8 cellular contexts compared by ENCODE assay signal in genomic region chr16:69754143-69754468, GRCh38. TPM values are rescaled to one million over a fixed set of nuclear protein-coding genes. Genes with fewer than 3 reads are reported as not detected.
DNase-seq lines count a peak whose midpoint lies in the region; ATAC-seq, FAIRE-seq and TF ChIP-seq lines count a peak whose summit lies in the region.

No MANE protein-coding gene starts in this region.

- 11 to 12% methylated on average over 4 of the region's 4 CpGs for WGBS in aorta, 2 donors

- H3K36me3 Mint-ChIP-seq in stimulated activated naive CD8-positive, alpha-beta T cell treated with anti-CD3 and anti-CD28 coated beads, Interleukin-15, Interleukin-2, amounts not matched to agents 100 ng/mL and 50 ng/mL, for 24 hours (ENCODE audit: low read depth): peaks cover 38% of the 10 kb centered on the region

- H3K4me3 ChIP-seq in bronchial epithelial cell (ENCODE audit: low read depth, low read length): peak overlapping the region; percentile 98
- peak overlapping the region; percentile 78 for H3K4me3 ChIP-seq in mucosa of descending colon
- H3K4me3 ChIP-seq in aorta (ENCODE audit: low read length in 2 of 2): peak overlapping the region; percentile 12 to 74

- H3K27me3 ChIP-seq in bronchial epithelial cell (ENCODE audit: control insufficient read depth, insufficient read depth, low read length): no peaks in the 10 kb centered on the region
- no peaks in the 10 kb centered on the region for H3K27me3 ChIP-seq in aorta (ENCODE audit: control insufficient read depth in 1 of 2, insufficient read depth in 2 of 2, low read length in 1 of 2)

- H3K4me3 Mint-ChIP-seq in stimulated activated naive CD8-positive, alpha-beta T cell treated with anti-CD3 and anti-CD28 coated beads, Interleukin-15, Interleukin-2, amounts not matched to agents 100 ng/mL and 50 ng/mL, for 24 hours: peak overlapping the region; percentile 100

- no peak for FAIRE-seq in bronchial epithelial cell (lab: Jason Lieb, UNC)

- no peak overlapping the region for H3K27ac ChIP-seq in aorta (ENCODE audit: low read depth in 1 of 2, low read length in 2 of 2)

- peak overlapping the region; percentile 100 for H3K27ac Mint-ChIP-seq in stimulated activated naive CD8-positive, alpha-beta T cell treated with anti-CD3 and anti-CD28 coated beads, Interleukin-15, Interleukin-2, amounts not matched to agents 100 ng/mL and 50 ng/mL, for 24 hours

- H3K4me1 ChIP-seq in mucosa of descending colon (ENCODE audit: low read depth): peaks cover 19% of the 10 kb centered on the region
- peaks cover 0 to 3% of the 10 kb centered on the region in 2 donors for H3K4me1 ChIP-seq in aorta (ENCODE audit: control insufficient read depth in 1 of 2, insufficient read depth in 2 of 2, low read length in 2 of 2)

- H3K36me3 ChIP-seq in bronchial epithelial cell (ENCODE audit: control insufficient read depth, insufficient read depth, low read length): peaks cover 3% of the 10 kb centered on the region
- H3K36me3 ChIP-seq in mucosa of descending colon (ENCODE audit: low read depth): peaks cover 6% of the 10 kb centered on the region
- no peaks in the 10 kb centered on the region for H3K36me3 ChIP-seq in aorta (ENCODE audit: control insufficient read depth in 1 of 2, insufficient read depth in 2 of 2, low read length in 1 of 2)

- H3K27me3 Mint-ChIP-seq in stimulated activated naive CD8-positive, alpha-beta T cell treated with anti-CD3 and anti-CD28 coated beads, Interleukin-15, Interleukin-2, amounts not matched to agents 100 ng/mL and 50 ng/mL, for 24 hours: no peaks in the 10 kb centered on the region

- H3K9me3 ChIP-seq in mucosa of descending colon (no peaks in the 10 kb centered on the region), aorta (ENCODE audit: control insufficient read depth, low read length) (no peaks in the 10 kb centered on the region)

- no peak for DNase-seq in stimulated activated naive CD8-positive, alpha-beta T cell treated with anti-CD3 and anti-CD28 coated beads, Interleukin-15, Interleukin-2, amounts not matched to agents 100 U/mL and 50 U/mL, for 24 hours
- DNase-seq in bronchial epithelial cell (ENCODE audit: low read depth): no peak
- DNase-seq in mucosa of descending colon: no peak
- DNase-seq in aorta: no peak
- DNase-seq in NK-92 treated with Interleukin-12 subunit alpha and Interleukin-12 subunit beta, amount 100 ng/mL, for 24 hours (lab: John Stamatoyannopoulos, UW): no peak
- DNase-seq in ACHN: no peak
- DNase-seq in kidney glomerular epithelial cell (lab: John Stamatoyannopoulos, UW): no peak

- intact Hi-C loops in mucosa of descending colon (cut with DNase I, micrococcal nuclease) (loop anchor here in 1 of 2 donors (5.0 kb wide), 1 partner anchor 47 kb away; no protein-coding TSS in a partner anchor), aorta (cut with DNase I) (loop anchor here (1.0 to 5.0 kb wide), 5 partner anchors 27 to 362 kb away; partner anchors contain the start of gene NQO1 (in 1 of the 2))

- in situ Hi-C loops in ACHN (cut with HindIII; ENCODE audit: low pct_ligation_motif_present, low pct_unique_long_range_greater_than_20kb, low sequenced_read_pairs): no loop called here

- ATAC-seq in stimulated activated naive CD8-positive, alpha-beta T cell treated with anti-CD3 and anti-CD28 coated beads, Interleukin-15, Interleukin-2, amounts not matched to agents 100 U/mL and 50 U/mL, for 24 hours: no peak
- ATAC-seq in mucosa of descending colon (no peak), aorta (ENCODE audit: low FRiP score) (no peak)

- no peak for TF ChIP-seq CTCF in bronchial epithelial cell (IDR thresholded peaks at IDR 0.05; ENCODE audit: insufficient read depth, low read length, severe bottlenecking)
- no peak for TF ChIP-seq CTCF in mucosa of descending colon (IDR thresholded peaks at IDR 0.05)

- H3K9me3 Mint-ChIP-seq in stimulated activated naive CD8-positive, alpha-beta T cell treated with anti-CD3 and anti-CD28 coated beads, Interleukin-15, Interleukin-2, amounts not matched to agents 100 ng/mL and 50 ng/mL, for 24 hours: no peaks in the 10 kb centered on the region

- peaks cover 26% of the 10 kb centered on the region for H3K4me1 Mint-ChIP-seq in stimulated activated naive CD8-positive, alpha-beta T cell treated with anti-CD3 and anti-CD28 coated beads, Interleukin-15, Interleukin-2, amounts not matched to agents 100 ng/mL and 50 ng/mL, for 24 hours (ENCODE audit: low read depth)

RNA-seq across cellular contexts. Expression of gene NOB1, which starts 0.6 kb away (rescaled TPM):
- total RNA-seq in bronchial epithelial cell (22.1 and 24.7 TPM in 2 replicates), mucosa of descending colon (10 to 100 TPM; 36.1 to 38.9 (median 36.4) TPM), aorta (10 to 100 TPM; 30.6 to 32.4 TPM)
- 10 to 100 TPM; 29.4 to 38.7 TPM for polyA plus RNA-seq in aorta

RNA-seq across cellular contexts. Expression of gene WWP2, which starts 8.0 kb away (rescaled TPM):
- 15.0 and 18.4 TPM in 2 replicates for total RNA-seq in bronchial epithelial cell
- total RNA-seq in mucosa of descending colon: 100 to 1,000 TPM in 1 of 3 donors, 10 to 100 TPM in 2; 70.2 to 110 (median 94.2) TPM
- total RNA-seq in aorta: 100 to 1,000 TPM; 135 to 144 TPM
- polyA plus RNA-seq in aorta: 100 to 1,000 TPM in 1 of 2 donors, 10 to 100 TPM in 1; 59.0 to 141 TPM

RNA-seq across cellular contexts. Expression of gene NQO1, which starts 27.7 kb away (rescaled TPM):
- total RNA-seq in bronchial epithelial cell (93.2 and 107 TPM in 2 replicates), mucosa of descending colon (100 to 1,000 TPM in 1 of 3 donors, 10 to 100 TPM in 2; 41.2 to 133 (median 87.4) TPM), aorta (10 to 100 TPM; 31.3 to 52.5 TPM)
- 10 to 100 TPM; 53.7 to 76.3 TPM for polyA plus RNA-seq in aorta

Comparison
In these comparisons a context has a peak if more than half of its experiments do, and no peak if none do; other contexts are left out.
1. H3K4me3 ChIP-seq: peak in every context shown above with its lines; median percentile 98 in bronchial epithelial cell; 78 in mucosa of descending colon; 43 in aorta.